ENCODE assay signal across 9 cellular contexts in genomic region chr16:80996688-80997138, GRCh38. TPM values are rescaled to one million over a fixed set of nuclear protein-coding genes. Genes with fewer than 3 reads are reported as not detected.
A peak's percentile ranks its signal among the peaks of the same experiment; 100 is the strongest.
DNase-seq lines count a peak whose midpoint lies in the region; ATAC-seq and TF ChIP-seq lines count a peak whose summit lies in the region.
"Had no signal": no experiment of that assay in that cellular context is flagged by ENCODE, and none has a peak within 500 bp of the region (broad histone marks: within the 10 kb centered on the region; RNA-seq: fewer than 3 reads in every experiment).

No MANE protein-coding gene starts in this region.

- no peaks in the 10 kb centered on the region for H3K27me3 ChIP-seq in mammary epithelial cell (ENCODE audit: insufficient read depth, low read length)
- no peaks in the 10 kb centered on the region for H3K27me3 ChIP-seq in rectal smooth muscle tissue (ENCODE audit: control insufficient read depth, insufficient read depth, low read length)
- H3K27me3 ChIP-seq in MM.1S (replicated peaks; ENCODE audit: insufficient read depth, low read length), result no peaks in the 10 kb centered on the region
- no peaks in the 10 kb centered on the region for H3K27me3 ChIP-seq in gastrocnemius medialis

- intact Hi-C loops in mammary epithelial cell (cut with micrococcal nuclease) (no loop called here), gastrocnemius medialis (cut with DNase I; ENCODE audit: low total_unique reads) (no loop called here)

- no peaks in the 10 kb centered on the region for H3K9me3 ChIP-seq in mammary epithelial cell (replicated peaks; ENCODE audit: insufficient read depth, low read length)
- no peaks in the 10 kb centered on the region for H3K9me3 ChIP-seq in MM.1S (replicated peaks; ENCODE audit: insufficient read depth, low read length)
- H3K9me3 ChIP-seq in gastrocnemius medialis, result no peaks in the 10 kb centered on the region

- no peak overlapping the region for H3K9ac ChIP-seq in mammary epithelial cell (ENCODE audit: insufficient read depth, low read length)
- no peak overlapping the region for H3K9ac ChIP-seq in rectal smooth muscle tissue (ENCODE audit: low read length)
- no peak overlapping the region for H3K9ac ChIP-seq in MM.1S (ENCODE audit: low read length)

- no peak overlapping the region for H3K27ac ChIP-seq in mammary epithelial cell (ENCODE audit: insufficient read depth, low read depth, low read length)
- peak overlapping the region; percentile 24 for H3K27ac ChIP-seq in rectal smooth muscle tissue (ENCODE audit: low read depth, low read length)
- H3K27ac ChIP-seq in MM.1S (ENCODE audit: low read length), result no peak overlapping the region
- no peak overlapping the region for H3K27ac ChIP-seq in gastrocnemius medialis

- TF ChIP-seq CTCF in mammary epithelial cell (conservative IDR thresholded peaks at IDR 0.05 in 1 of 2, IDR thresholded peaks at IDR 0.05 in 1 of 2; ENCODE audit: extremely low read depth in 1 of 2, insufficient read depth in 1 of 2, low read depth in 1 of 2, low read length in 2 of 2) (no peak), MM.1S (IDR thresholded peaks at IDR 0.05; ENCODE audit: low read length) (no peak), gastrocnemius medialis (IDR thresholded peaks at IDR 0.05 in 4 of 5, conservative IDR thresholded peaks at IDR 0.05 in 1 of 5) (no peak)

- ATAC-seq in HG03108 (IDR thresholded peaks at IDR 0.05; ENCODE audit: unreplicated experiment), result peak; percentile 10
- no peak for ATAC-seq in gastrocnemius medialis

- no peaks in the 10 kb centered on the region for H3F3A ChIP-seq in MM.1S (ENCODE audit: insufficient read depth, low read length)

- dilution Hi-C loops in mammary epithelial cell (cut with HindIII; ENCODE audit: low sequenced_read_pairs), result no loop called here

- no peak for TF ChIP-seq POLR2A in gastrocnemius medialis (IDR thresholded peaks at IDR 0.05)

- no peaks in the 10 kb centered on the region for H3K9me2 ChIP-seq in MM.1S (replicated peaks; ENCODE audit: insufficient read depth, low read length)

- H3K36me3 ChIP-seq in mammary epithelial cell (ENCODE audit: insufficient read depth, low read length), result peaks cover 2% of the 10 kb centered on the region
- no peaks in the 10 kb centered on the region for H3K36me3 ChIP-seq in rectal smooth muscle tissue (ENCODE audit: control insufficient read depth, insufficient read depth, low read length)
- H3K36me3 ChIP-seq in MM.1S (replicated peaks; ENCODE audit: insufficient read depth, low read length), result no peaks in the 10 kb centered on the region
- H3K36me3 ChIP-seq in gastrocnemius medialis, result no peaks in the 10 kb centered on the region

- H3K4me1 ChIP-seq in mammary epithelial cell (ENCODE audit: insufficient read depth, low read length), result peaks cover 13% of the 10 kb centered on the region
- no peaks in the 10 kb centered on the region for H3K4me1 ChIP-seq in rectal smooth muscle tissue (ENCODE audit: control insufficient read depth, insufficient read depth, low read length)
- H3K4me1 ChIP-seq in MM.1S (ENCODE audit: low read length), result no peaks in the 10 kb centered on the region
- H3K4me1 ChIP-seq in gastrocnemius medialis, result peaks cover 4 to 19% of the 10 kb centered on the region in 2 donors

- H2AFZ ChIP-seq in mammary epithelial cell (ENCODE audit: low read depth, low read length) (no peak overlapping the region), MM.1S (ENCODE audit: low read length) (no peak overlapping the region)

- DNase-seq in DMS 273 (lab: John Stamatoyannopoulos, UW; ENCODE audit: unreplicated experiment) (peak; percentile 5), DMS 273 treated with DMSO at 0.1 percent for 48 hours (lab: John Stamatoyannopoulos, UW) (no peak), mammary epithelial cell (no peak), MM.1S (no peak), gastrocnemius medialis (no peak), DMS53 (lab: John Stamatoyannopoulos, UW) (no peak)
- DNase-seq: KG1 had no signal

- TSS peak; percentile 11 for BruUV-seq in mammary epithelial cell (replicated peaks; lab: Mats Ljungman, UMichigan)

- H3K4me3 ChIP-seq in mammary epithelial cell (replicated peaks in 1 of 3; ENCODE audit: insufficient read depth in 1 of 3, low read depth in 2 of 3, low read length in 3 of 3) (no peak overlapping the region), rectal smooth muscle tissue (ENCODE audit: low read length) (peak overlapping the region; percentile 63), MM.1S (ENCODE audit: low read length) (no peak overlapping the region), gastrocnemius medialis (no peak overlapping the region)

- CTCF ChIA-PET in mammary epithelial cell (lab: Charles Lee; ENCODE audit: low non-redundant PET), result no interaction called here

- H4K20me1 ChIP-seq in mammary epithelial cell (ENCODE audit: insufficient read depth, low read length) (no peaks in the 10 kb centered on the region), MM.1S (ENCODE audit: insufficient read depth, low read length) (no peaks in the 10 kb centered on the region)

- H3K79me2 ChIP-seq in mammary epithelial cell (ENCODE audit: insufficient read depth, low read length), result peaks cover 98% of the 10 kb centered on the region
- H3K79me2 ChIP-seq in MM.1S (ENCODE audit: low read length), result peaks cover 92% of the 10 kb centered on the region

- 66% methylated on average over 4 of the region's 4 CpGs for WGBS in mammary epithelial cell (ENCODE audit: low coverage, missing lambda C conversion rate)

- H3K4me2 ChIP-seq in mammary epithelial cell (ENCODE audit: insufficient read depth, low read depth, low read length) (no peak overlapping the region), MM.1S (ENCODE audit: low read depth, low read length) (no peak overlapping the region)

- in situ Hi-C loops in mammary epithelial cell (cut with MboI; ENCODE audit: low sequenced_read_pairs in 2 of 2), result no loop called here
- in situ Hi-C loops in gastrocnemius medialis (cut with MboI; ENCODE audit: low sequenced_read_pairs in 4 of 4), result no loop called here

RNA-seq across cellular contexts. Expression of gene CMC2, which starts 10.0 kb away (rescaled TPM):
- total RNA-seq in mammary epithelial cell, result 10 to 100 TPM; 30.5 to 73.1 TPM
- 119 TPM for polyA plus RNA-seq in mammary epithelial cell
- polyA minus RNA-seq in mammary epithelial cell, result 13.4 TPM
- 10 to 100 TPM; 78.8 to 89.1 (median 82.7) TPM for total RNA-seq in gastrocnemius medialis

RNA-seq across cellular contexts. Expression of gene CENPN, which starts 10.3 kb away (rescaled TPM):
- total RNA-seq in mammary epithelial cell, result 10 to 100 TPM; 15.2 to 32.5 TPM
- 38.9 TPM for polyA plus RNA-seq in mammary epithelial cell
- polyA minus RNA-seq in mammary epithelial cell, result 18.3 TPM
- total RNA-seq in gastrocnemius medialis, result 10 to 100 TPM in 1 of 4 donors, 1 to 10 TPM in 3; 5.2 to 10.9 (median 7.5) TPM

RNA-seq across cellular contexts. Expression of gene ATMIN, which starts 38.9 kb away (rescaled TPM):
- 10 to 100 TPM; 31.7 to 60.8 TPM for total RNA-seq in mammary epithelial cell
- polyA plus RNA-seq in mammary epithelial cell, result 27.3 TPM
- polyA minus RNA-seq in mammary epithelial cell, result 29.2 TPM
- 10 to 100 TPM; 31.1 to 37.1 (median 35.2) TPM for total RNA-seq in gastrocnemius medialis
